Comparison of ENCODE assay signal across 9 cellular contexts in genomic region chr18:34493566-34494358, GRCh38.
A peak's percentile ranks its signal among the peaks of the same experiment; 100 is the strongest.
DNase-seq lines count a peak whose midpoint lies in the region; ATAC-seq, FAIRE-seq and TF ChIP-seq lines count a peak whose summit lies in the region.
"Had no signal": no experiment of that assay in that cellular context is flagged by ENCODE, and none has a peak within 500 bp of the region (broad histone marks: within the 10 kb centered on the region; RNA-seq: fewer than 3 reads in every experiment).

No MANE protein-coding gene starts in this region.

- no peak overlapping the region for H2BK12ac ChIP-seq in H1 (ENCODE audit: low read depth, low read length)

- H3K79me2 ChIP-seq in H1 (ENCODE audit: control insufficient read depth in 1 of 2, insufficient read depth in 2 of 2, low read length in 2 of 2): peaks cover 0 to 33% of the 10 kb centered on the region in 2 experiments; a peak in 3 of 4 replicates

- CTCF ChIA-PET in activated CD8-positive, alpha-beta memory T cell treated with anti-CD3 and anti-CD28 coated beads, Interleukin-2, amount 10 ng/mL, durations not matched to agents 7 days and 5 days (lab: Charles Lee): no interaction called here
- CTCF ChIA-PET in H1 (lab: Charles Lee; ENCODE audit: partially characterized antibody): interaction anchor here (1.6 kb wide), 1 partner anchor 37 kb away, joined by 3 read pairs; no protein-coding TSS in a partner anchor

- H3K9ac ChIP-seq in H1 (replicated peaks in 1 of 4; ENCODE audit: extremely low read depth in 1 of 4, low read depth in 3 of 4, low read length in 3 of 4): peak overlapping the region; percentile 49 to 91 (median 70)

- peak overlapping the region; percentile 83; the same call in 1 of the 2 replicates for H2AFZ ChIP-seq in H1 (ENCODE audit: low read length)

- H3K27me3 ChIP-seq in H1 (replicated peaks in 1 of 4; ENCODE audit: control insufficient read depth in 3 of 4, extremely low read depth in 1 of 4, insufficient read depth in 3 of 4, low read length in 3 of 4) (no peaks in the 10 kb centered on the region), upper lobe of left lung (peaks cover 0 to 5% (median 0%) of the 10 kb centered on the region in 4 donors)

- H3K27me3 Mint-ChIP-seq in activated CD8-positive, alpha-beta memory T cell treated with anti-CD3 and anti-CD28 coated beads, Interleukin-2, amount 10 ng/mL, durations not matched to agents 7 days and 5 days: peaks cover 29% of the 10 kb centered on the region

- peak overlapping the region; percentile 29; the same call in 1 of the 2 replicates for H2BK5ac ChIP-seq in H1 (ENCODE audit: low read depth, low read length)

- no peak overlapping the region for H2BK120ac ChIP-seq in H1 (replicated peaks; ENCODE audit: low read depth, low read length)

- no peak overlapping the region for H2BK15ac ChIP-seq in H1 (ENCODE audit: low read length)

- peaks cover 7% of the 10 kb centered on the region; the same call in 1 of the 2 replicates for H3K23me2 ChIP-seq in H1 (ENCODE audit: low read depth, low read length)

- H4K20me1 ChIP-seq in H1 (replicated peaks in 1 of 2; ENCODE audit: control insufficient read depth in 1 of 2, insufficient read depth in 2 of 2, low read length in 2 of 2): no peaks in the 10 kb centered on the region

- H3K4me1 ChIP-seq in H1 (replicated peaks in 1 of 4; ENCODE audit: control insufficient read depth in 3 of 4, insufficient read depth in 4 of 4, low read length in 3 of 4): peaks cover 0 to 14% (median 5%) of the 10 kb centered on the region in 4 experiments; a peak in 4 of 7 replicates
- H3K4me1 ChIP-seq in upper lobe of left lung: peaks cover 0 to 19% (median 0%) of the 10 kb centered on the region in 4 donors

- no peak overlapping the region for H3K27ac Mint-ChIP-seq in activated CD8-positive, alpha-beta memory T cell treated with anti-CD3 and anti-CD28 coated beads, Interleukin-2, amount 10 ng/mL, durations not matched to agents 7 days and 5 days
- H3K27ac Mint-ChIP-seq: activated naive CD4-positive, alpha-beta T cell treated with anti-CD3 and anti-CD28 coated beads, Interleukin-2, amount 50 U/mL, for 24 hours had no signal

- peaks cover 2% of the 10 kb centered on the region for H3K36me3 Mint-ChIP-seq in activated CD8-positive, alpha-beta memory T cell treated with anti-CD3 and anti-CD28 coated beads, Interleukin-2, amount 10 ng/mL, durations not matched to agents 7 days and 5 days
- H3K36me3 Mint-ChIP-seq: activated naive CD4-positive, alpha-beta T cell treated with anti-CD3 and anti-CD28 coated beads, Interleukin-2, amount 50 U/mL, for 24 hours had no signal

- H4K8ac ChIP-seq in H1 (ENCODE audit: extremely low read depth, insufficient read depth, low read length): peak overlapping the region; percentile 86; the same call in 1 of the 2 replicates

- no peak overlapping the region for H2AK5ac ChIP-seq in H1 (ENCODE audit: low read depth, low read length)

- H3K4me3 ChIP-seq in H1 (ENCODE audit: extremely low read depth in 1 of 4, insufficient read depth in 2 of 4, low read depth in 3 of 4, low read length in 4 of 4): peak overlapping the region; percentile 64 to 96 (median 69)
- peak overlapping the region; percentile 49 to 59 (median 54) for H3K4me3 ChIP-seq in upper lobe of left lung

- no peak overlapping the region for H3K4ac ChIP-seq in H1 (replicated peaks; ENCODE audit: insufficient read length, low read depth, low read length)

- ATAC-seq in activated CD8-positive, alpha-beta memory T cell treated with anti-CD3 and anti-CD28 coated beads, Interleukin-2, amount 10 ng/mL, durations not matched to agents 7 days and 5 days: peak; percentile 12
- peak; percentile 58 for ATAC-seq in HG02678 (IDR thresholded peaks at IDR 0.05; ENCODE audit: unreplicated experiment)
- ATAC-seq in upper lobe of left lung (ENCODE audit: low FRiP score in 2 of 2): peak in 1 of 2 donors; percentile 80
- no peak for ATAC-seq in HG02840 (IDR thresholded peaks at IDR 0.05; ENCODE audit: low FRiP score, unreplicated experiment)

- H3K4me1 Mint-ChIP-seq in activated CD8-positive, alpha-beta memory T cell treated with anti-CD3 and anti-CD28 coated beads, Interleukin-2, amount 10 ng/mL, durations not matched to agents 7 days and 5 days: peaks cover 4% of the 10 kb centered on the region
- H3K4me1 Mint-ChIP-seq: activated naive CD4-positive, alpha-beta T cell treated with anti-CD3 and anti-CD28 coated beads, Interleukin-2, amount 50 U/mL, for 24 hours had no signal

- H3K18ac ChIP-seq in H1 (ENCODE audit: extremely low read depth, low read length): peak overlapping the region; percentile 81; the same call in 1 of the 2 replicates

- no peak overlapping the region for H3K23ac ChIP-seq in H1 (ENCODE audit: insufficient read length)

- H3K79me1 ChIP-seq in H1 (ENCODE audit: low read depth, low read length): no peaks in the 10 kb centered on the region

- peak overlapping the region; percentile 23 for H4K5ac ChIP-seq in H1 (ENCODE audit: insufficient read length, low read depth, low read length)

- TF ChIP-seq EP300 in H1 (IDR thresholded peaks at IDR 0.05; ENCODE audit: borderline replicate concordance in 1 of 2, low read depth in 2 of 2, low read length in 2 of 2) (no peak), upper lobe of left lung (IDR thresholded peaks at IDR 0.05) (no peak)

- no peak overlapping the region for H3K27ac ChIP-seq in H1 (ENCODE audit: low read depth, low read length)
- peak overlapping the region in 3 of 4 donors; percentile 40 to 76 (median 67) for H3K27ac ChIP-seq in upper lobe of left lung

- H2BK20ac ChIP-seq in H1 (ENCODE audit: low read length): no peak overlapping the region

- TF ChIP-seq POLR2A in H1 (IDR thresholded peaks at IDR 0.05; ENCODE audit: control extremely low read depth in 1 of 2, low read depth in 2 of 2, low read length in 2 of 2) (peak in 1 of 2 experiments; percentile 29; a peak in 2 of 3 replicates), upper lobe of left lung (IDR thresholded peaks at IDR 0.05) (no peak)

- TF ChIP-seq RAD21 in H1 (IDR thresholded peaks at IDR 0.05 in 1 of 2, conservative IDR thresholded peaks at IDR 0.05 in 1 of 2; ENCODE audit: low read depth in 2 of 2, low read length in 2 of 2): no peak; a peak in 1 of 4 replicates

- H3K56ac ChIP-seq in H1 (replicated peaks; ENCODE audit: insufficient read length, low read depth, low read length): no peak overlapping the region

- H3K14ac ChIP-seq in H1 (ENCODE audit: insufficient read length): no peak overlapping the region

- POLR2A ChIA-PET in H1 (lab: Charles Lee; ENCODE audit: partially characterized antibody): no interaction called here

- no peaks in the 10 kb centered on the region for H3K9me3 Mint-ChIP-seq in activated CD8-positive, alpha-beta memory T cell treated with anti-CD3 and anti-CD28 coated beads, Interleukin-2, amount 10 ng/mL, durations not matched to agents 7 days and 5 days (ENCODE audit: low read depth)

- peak overlapping the region; percentile 85 to 93 for H3K4me2 ChIP-seq in H1 (ENCODE audit: insufficient read depth in 1 of 2, low read depth in 2 of 2, low read length in 2 of 2)

- H3K4me3 Mint-ChIP-seq in activated CD8-positive, alpha-beta memory T cell treated with anti-CD3 and anti-CD28 coated beads, Interleukin-2, amount 10 ng/mL, durations not matched to agents 7 days and 5 days: no peak overlapping the region
- H3K4me3 Mint-ChIP-seq: activated naive CD4-positive, alpha-beta T cell treated with anti-CD3 and anti-CD28 coated beads, Interleukin-2, amount 50 U/mL, for 24 hours had no signal

- H3K9me3 ChIP-seq in H1 (ENCODE audit: insufficient read depth in 2 of 2, low read depth in 1 of 2, low read length in 1 of 2) (no peaks in the 10 kb centered on the region), upper lobe of left lung (no peaks in the 10 kb centered on the region)

- H3K36me3 ChIP-seq in H1 (ENCODE audit: control insufficient read depth in 2 of 4, insufficient read depth in 4 of 4, low read length in 3 of 4) (no peaks in the 10 kb centered on the region), upper lobe of left lung (no peaks in the 10 kb centered on the region)

- H4K91ac ChIP-seq in H1 (replicated peaks; ENCODE audit: insufficient read length, low read length): peak overlapping the region; percentile 65

- no peak for FAIRE-seq in H1 (lab: Jason Lieb, UNC)

- WGBS in H1 (ENCODE audit: extremely low coverage in 1 of 2, insufficient coverage in 1 of 2, insufficient read length in 1 of 2, insufficient replicate concordance in 2 of 2, low coverage in 1 of 2, low lambda C conversion rate in 2 of 2, missing lambda C conversion rate in 1 of 2), 2 experiments: 3% methylated on average over 59 of the region's 101 CpGs; no CpG with 5 or more reads in 1 of the 2 experiments
- WGBS in upper lobe of left lung, 2 donors: 2 to 4% methylated on average over 41 to 64 of the region's 101 CpGs

- no peak for DNase-seq in activated CD8-positive, alpha-beta memory T cell treated with anti-CD3 and anti-CD28 coated beads, Interleukin-2, amount 10 ng/mL, durations not matched to agents 7 days and 5 days
- DNase-seq in activated CD8-positive, alpha-beta memory T cell treated with anti-CD3 and anti-CD28 coated beads, Interleukin-2, amount 50 U/mL, for 4 hours: no peak
- DNase-seq in NCI-H510A treated with DMSO at 0.1 percent for 48 hours (lab: John Stamatoyannopoulos, UW) (peak; percentile 73), H1 (ENCODE audit: low read depth in 1 of 2, low spot score in 2 of 2) (peak in 1 of 2 experiments; percentile 73), lung microvascular endothelial cell (ENCODE audit: low read depth in 2 of 2) (peak; percentile 11 to 24), upper lobe of left lung (peak in 1 of 2 donors; percentile 88)

- TF ChIP-seq CTCF in H1 (IDR thresholded peaks at IDR 0.05; ENCODE audit: control extremely low read depth in 1 of 3, insufficient read depth in 1 of 3, low read depth in 1 of 3, low read length in 3 of 3) (peak in 2 of 3 experiments; percentile 14 to 17; a peak in 2 of 4 replicates), upper lobe of left lung (IDR thresholded peaks at IDR 0.05) (peak in 1 of 6 experiments; percentile 15)

TF ChIP-seq in H1, 55 proteins besides CTCF, POLR2A, EP300 and RAD21 (continues in another document):
- TF ChIP-seq MAFK (IDR thresholded peaks at IDR 0.05; ENCODE audit: low read depth, low read length) (no peak), RBBP5 (IDR thresholded peaks at IDR 0.05; ENCODE audit: borderline replicate concordance, low read depth, low read length) (peak; percentile 83), SRF (IDR thresholded peaks at IDR 0.05; ENCODE audit: low read depth, low read length) (no peak), PHF8 (conservative IDR thresholded peaks at IDR 0.05; ENCODE audit: low read depth, low read length) (peak; percentile 68), HDAC6 (IDR thresholded peaks at IDR 0.05; ENCODE audit: low read depth, low read length) (no peak), TCF12 (IDR thresholded peaks at IDR 0.05; ENCODE audit: low read depth, low read length) (no peak)
- TF ChIP-seq, protein P1, sequence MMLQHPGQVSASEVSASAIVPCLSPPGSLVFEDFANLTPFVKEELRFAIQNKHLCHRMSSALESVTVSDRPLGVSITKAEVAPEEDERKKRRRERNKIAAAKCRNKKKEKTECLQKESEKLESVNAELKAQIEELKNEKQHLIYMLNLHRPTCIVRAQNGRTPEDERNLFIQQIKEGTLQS (IDR thresholded peaks at IDR 0.05; ENCODE audit: insufficient read depth, low read depth, low read length): no peak

Comparison
In these comparisons a context has a peak if more than half of its experiments do, and no peak if none do; other contexts are left out.
1. DNase-seq: peak in NCI-H510A treated with DMSO at 0.1 percent for 48 hours (single experiment) and lung microvascular endothelial cell (2 of 2); none in activated CD8-positive, alpha-beta memory T cell treated with anti-CD3 and anti-CD28 coated beads, Interleukin-2, amount 10 ng/mL, durations not matched to agents 7 days and 5 days (single experiment) and activated CD8-positive, alpha-beta memory T cell treated with anti-CD3 and anti-CD28 coated beads, Interleukin-2, amount 50 U/mL, for 4 hours (single experiment).